Comparison of ENCODE assay signal across 15 cellular contexts in the genomic region with DNA sequence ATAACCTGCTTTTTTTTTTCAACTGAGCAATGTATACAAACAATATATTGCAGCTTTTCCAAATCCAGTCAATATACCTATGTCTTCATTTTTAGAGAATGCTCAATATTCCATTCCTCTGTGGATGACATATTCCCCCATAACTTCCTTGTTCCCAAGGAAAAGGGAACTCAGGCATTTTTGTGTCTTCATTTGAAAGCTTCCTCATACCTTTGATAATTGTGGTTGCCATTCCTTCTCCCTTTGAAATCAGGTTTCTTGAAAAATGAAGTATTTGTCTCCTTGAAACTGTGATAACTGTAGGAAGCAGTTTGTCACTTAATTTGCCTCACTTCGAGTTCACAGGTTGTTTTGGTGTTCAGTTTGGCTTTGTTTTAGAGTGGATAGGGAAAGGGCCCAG.
"Had no signal": no experiment of that assay in that cellular context is flagged by ENCODE, and none has a peak within 500 bp of the region (broad histone marks: within the 10 kb centered on the region; RNA-seq: fewer than 3 reads in every experiment).

No MANE protein-coding gene starts in this region.

- H3K27ac ChIP-seq: cardiac muscle cell, gastrocnemius medialis, left ventricle myocardium inferior, ovary, skin epidermis, tibial nerve had no signal

- H3K36me3 ChIP-seq: ovary had no signal

- ATAC-seq: gastrocnemius medialis, T-helper 17 cell had no signal

- H3K4me1 ChIP-seq: tibial nerve had no signal

- H3K4me3 ChIP-seq: cardiac muscle cell, gastrocnemius medialis, left ventricle myocardium inferior, ovary, skin epidermis, tibial nerve had no signal

- DNase-seq: activated CD4-positive, CD25-positive, alpha-beta regulatory T cell; activated effector memory CD4-positive, alpha-beta T cell treated with anti-CD3 and anti-CD28 coated beads, Interleukin-2, amount 50 U/mL, for 16 hours; activated naive CD8-positive, alpha-beta T cell treated with anti-CD3 and anti-CD28 coated beads for 36 hours; activated T-cell treated with anti-CD3 and anti-CD28 coated beads, Interleukin-2, amount 50 U/mL, for 24 hours; aorta; effector CD4-positive, alpha-beta T cell; gastrocnemius medialis; islet precursor cell; left ventricle myocardium inferior; ovary; SK-N-SH; T-helper 17 cell had no signal

- H3K4me2 ChIP-seq: SK-N-SH had no signal

- H3K9me3 ChIP-seq: gastrocnemius medialis, left ventricle myocardium inferior, ovary, SK-N-SH, tibial nerve had no signal

- H3K27me3 ChIP-seq: cardiac muscle cell, gastrocnemius medialis, ovary, tibial nerve had no signal

- H3K9ac ChIP-seq: SK-N-SH had no signal
